In the genomic region with DNA sequence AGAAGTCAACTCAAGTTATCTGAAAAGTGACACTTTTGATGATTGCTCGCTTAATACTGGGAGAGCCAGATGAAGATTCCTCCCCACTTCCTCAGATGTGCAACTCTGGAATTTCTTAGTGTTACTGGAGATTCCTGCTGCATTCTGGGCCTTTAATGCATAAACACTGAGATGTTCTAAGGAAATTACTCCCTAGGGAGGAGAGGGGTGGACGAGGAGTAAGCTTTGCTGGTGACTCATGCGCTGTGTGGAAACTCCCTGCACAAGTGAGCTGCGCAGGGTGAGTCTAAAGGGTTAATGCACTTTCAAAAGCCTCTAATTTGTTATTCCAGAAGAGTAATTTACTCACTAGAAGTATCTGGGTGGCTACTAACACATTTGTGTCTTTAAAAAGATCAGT, we compare ENCODE assay signal across 7 cellular contexts. TPM values are rescaled to one million over a fixed set of nuclear protein-coding genes. Genes with fewer than 3 reads are reported as not detected.
DNase-seq lines count a peak whose midpoint lies in the region; ATAC-seq and TF ChIP-seq lines count a peak whose summit lies in the region.

No MANE protein-coding gene starts in this region.

- peaks cover 18% of the 10 kb centered on the region for H3K27me3 Mint-ChIP-seq in nephron progenitor cell (ENCODE audit: low read depth, poor library complexity)
- H3K27me3 Mint-ChIP-seq in CD4-positive, alpha-beta memory T cell, result peaks cover 9 to 13% of the 10 kb centered on the region in 2 donors

- in situ Hi-C loops in gastrocnemius medialis (cut with MboI; ENCODE audit: low sequenced_read_pairs in 4 of 4), result no loop called here

- H3K4me1 ChIP-seq in esophagus squamous epithelium (peaks cover 21 to 75% (median 34%) of the 10 kb centered on the region in 3 donors), gastrocnemius medialis (peaks cover 34 to 35% of the 10 kb centered on the region in 2 donors)
- no peaks in the 10 kb centered on the region for H3K4me1 ChIP-seq in CD4-positive, alpha-beta memory T cell (ENCODE audit: insufficient read depth, low read length)

- ATAC-seq in GM21619 (IDR thresholded peaks at IDR 0.05; ENCODE audit: unreplicated experiment), result peak; percentile 58
- ATAC-seq in gastrocnemius medialis, result peak; percentile 69 to 77

- TF ChIP-seq POLR2A in esophagus squamous epithelium (IDR thresholded peaks at IDR 0.05), result no peak
- TF ChIP-seq POLR2A in gastrocnemius medialis (IDR thresholded peaks at IDR 0.05), result no peak

- CTCF ChIA-PET in CD4-positive, alpha-beta memory T cell (lab: Charles Lee; ENCODE audit: partially characterized antibody), result no interaction called here

- H3K27ac Mint-ChIP-seq in nephron progenitor cell, result no peak overlapping the region
- no peak overlapping the region for H3K27ac Mint-ChIP-seq in CD4-positive, alpha-beta memory T cell

- WGBS in esophagus squamous epithelium, 2 donors, result 15 to 25% methylated on average over 4 of the region's 4 CpGs

- H3K36me3 Mint-ChIP-seq in nephron progenitor cell (ENCODE audit: low read depth), result no peaks in the 10 kb centered on the region
- H3K36me3 Mint-ChIP-seq in CD4-positive, alpha-beta memory T cell, result no peaks in the 10 kb centered on the region

- POLR2A ChIA-PET in CD4-positive, alpha-beta memory T cell (lab: Charles Lee; ENCODE audit: partially characterized antibody), result no interaction called here

- peaks cover 45% of the 10 kb centered on the region for H3K4me1 Mint-ChIP-seq in nephron progenitor cell
- H3K4me1 Mint-ChIP-seq in CD4-positive, alpha-beta memory T cell, result no peaks in the 10 kb centered on the region

- no peak overlapping the region for H3K4me3 ChIP-seq in esophagus squamous epithelium
- H3K4me3 ChIP-seq in gastrocnemius medialis, result peak overlapping the region in 2 of 4 donors; percentile 1 to 26
- H3K4me3 ChIP-seq in CD4-positive, alpha-beta memory T cell (ENCODE audit: low read length in 2 of 2), result no peak overlapping the region

- DNase-seq in NCI-H226, result peak; percentile 97
- DNase-seq in esophagus squamous epithelium (lab: John Stamatoyannopoulos, UW), result no peak
- DNase-seq in gastrocnemius medialis, result peak in 1 of 2 donors; percentile 63
- no peak for DNase-seq in Ammon's horn (ENCODE audit: low spot score)
- DNase-seq in nephron progenitor cell, result no peak
- DNase-seq in CD4-positive, alpha-beta memory T cell, result no peak

- intact Hi-C loops in esophagus squamous epithelium (cut with DNase I), result no loop called here
- intact Hi-C loops in gastrocnemius medialis (cut with DNase I; ENCODE audit: low total_unique reads), result no loop called here
- intact Hi-C loops in CD4-positive, alpha-beta memory T cell (cut with micrococcal nuclease), result no loop called here

- H3K9me3 ChIP-seq in esophagus squamous epithelium (no peaks in the 10 kb centered on the region), gastrocnemius medialis (no peaks in the 10 kb centered on the region)
- no peaks in the 10 kb centered on the region for H3K9me3 ChIP-seq in CD4-positive, alpha-beta memory T cell (ENCODE audit: control insufficient read depth in 1 of 2, low read length in 2 of 2)

- TF ChIP-seq CTCF in esophagus squamous epithelium (IDR thresholded peaks at IDR 0.05) (no peak), gastrocnemius medialis (IDR thresholded peaks at IDR 0.05 in 4 of 5, conservative IDR thresholded peaks at IDR 0.05 in 1 of 5) (no peak), nephron progenitor cell (IDR thresholded peaks at IDR 0.05) (no peak)

- no peaks in the 10 kb centered on the region for H3K9me3 Mint-ChIP-seq in nephron progenitor cell
- H3K9me3 Mint-ChIP-seq in CD4-positive, alpha-beta memory T cell, result peaks cover 0 to 2% (median 0%) of the 10 kb centered on the region in 8 donors

- peak overlapping the region; percentile 79 to 89 (median 88) for H3K27ac ChIP-seq in esophagus squamous epithelium
- peak overlapping the region; percentile 69 to 79 (median 77) for H3K27ac ChIP-seq in gastrocnemius medialis
- no peak overlapping the region for H3K27ac ChIP-seq in CD4-positive, alpha-beta memory T cell (ENCODE audit: low read depth, low read length)

- H3K36me3 ChIP-seq in esophagus squamous epithelium, result peaks cover 0 to 24% (median 0%) of the 10 kb centered on the region in 3 donors
- H3K36me3 ChIP-seq in gastrocnemius medialis, result no peaks in the 10 kb centered on the region
- H3K36me3 ChIP-seq in CD4-positive, alpha-beta memory T cell (ENCODE audit: insufficient read depth, low read length), result no peaks in the 10 kb centered on the region

- H3K27me3 ChIP-seq in esophagus squamous epithelium, result no peaks in the 10 kb centered on the region
- H3K27me3 ChIP-seq in gastrocnemius medialis, result no peaks in the 10 kb centered on the region
- H3K27me3 ChIP-seq in CD4-positive, alpha-beta memory T cell (ENCODE audit: insufficient read depth, low read length), result peaks cover 6% of the 10 kb centered on the region

- H3K4me3 Mint-ChIP-seq in nephron progenitor cell, result no peak overlapping the region
- no peak overlapping the region for H3K4me3 Mint-ChIP-seq in CD4-positive, alpha-beta memory T cell

RNA-seq across cellular contexts. Expression of gene EGFR, which starts 46.3 kb away (rescaled TPM):
- total RNA-seq in esophagus squamous epithelium (100 to 1,000 TPM in 1 of 4 donors, 10 to 100 TPM in 3; 66.1 to 108 (median 72.3) TPM), gastrocnemius medialis (10 to 100 TPM; 28.0 to 34.8 (median 29.4) TPM)
- total RNA-seq in CD4-positive, alpha-beta memory T cell, result not detected
- polyA plus RNA-seq in CD4-positive, alpha-beta memory T cell, result not detected

Comparison
In these comparisons a context has a peak if more than half of its experiments do, and no peak if none do; other contexts are left out.
1. RNA of gene EGFR, which starts 46.3 kb away (total RNA-seq): 66.1 to 108 TPM in esophagus squamous epithelium and 28.0 to 34.8 TPM in gastrocnemius medialis; not detected in CD4-positive, alpha-beta memory T cell; every median in the first group is over 10 times any median in the second.